In the genomic region with DNA sequence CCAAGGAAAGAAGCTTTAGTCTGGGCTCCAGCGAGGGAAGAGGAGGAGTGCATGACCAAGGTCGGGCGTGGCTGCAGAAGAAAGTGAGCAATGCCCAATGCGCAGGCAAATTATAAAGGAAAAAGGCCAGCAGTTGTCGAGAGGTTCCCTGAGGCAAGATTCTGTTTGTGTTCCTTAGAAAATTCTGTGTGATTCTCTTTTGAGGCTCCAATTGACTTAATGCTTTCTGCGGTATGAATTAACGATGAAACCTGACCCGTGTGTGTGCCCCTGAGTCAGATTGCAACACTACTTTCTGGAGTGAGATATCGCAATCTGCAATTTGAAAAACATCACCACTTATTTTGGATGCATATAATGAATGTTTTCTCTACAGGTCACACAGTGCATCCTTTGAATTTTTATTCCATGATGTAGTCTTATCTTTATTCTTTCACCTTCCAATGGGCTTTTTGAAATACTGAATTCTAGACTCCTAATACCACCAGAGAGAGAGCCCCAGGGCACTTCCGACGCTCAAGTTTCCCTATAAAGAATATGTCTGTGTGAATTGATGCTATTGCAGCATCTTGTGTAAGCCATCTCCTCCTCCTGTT, we compare ENCODE assay signal across 1 cellular context.
A peak's percentile ranks its signal among the peaks of the same experiment; 100 is the strongest.
TF ChIP-seq lines count a peak whose summit lies in the region.

No MANE protein-coding gene starts in this region.

TF ChIP-seq in HEK293, 187 proteins besides CTCF, POLR2A, EP300 and RAD21 (continued from another document and continues in another):
- TF ChIP-seq, protein P1, sequence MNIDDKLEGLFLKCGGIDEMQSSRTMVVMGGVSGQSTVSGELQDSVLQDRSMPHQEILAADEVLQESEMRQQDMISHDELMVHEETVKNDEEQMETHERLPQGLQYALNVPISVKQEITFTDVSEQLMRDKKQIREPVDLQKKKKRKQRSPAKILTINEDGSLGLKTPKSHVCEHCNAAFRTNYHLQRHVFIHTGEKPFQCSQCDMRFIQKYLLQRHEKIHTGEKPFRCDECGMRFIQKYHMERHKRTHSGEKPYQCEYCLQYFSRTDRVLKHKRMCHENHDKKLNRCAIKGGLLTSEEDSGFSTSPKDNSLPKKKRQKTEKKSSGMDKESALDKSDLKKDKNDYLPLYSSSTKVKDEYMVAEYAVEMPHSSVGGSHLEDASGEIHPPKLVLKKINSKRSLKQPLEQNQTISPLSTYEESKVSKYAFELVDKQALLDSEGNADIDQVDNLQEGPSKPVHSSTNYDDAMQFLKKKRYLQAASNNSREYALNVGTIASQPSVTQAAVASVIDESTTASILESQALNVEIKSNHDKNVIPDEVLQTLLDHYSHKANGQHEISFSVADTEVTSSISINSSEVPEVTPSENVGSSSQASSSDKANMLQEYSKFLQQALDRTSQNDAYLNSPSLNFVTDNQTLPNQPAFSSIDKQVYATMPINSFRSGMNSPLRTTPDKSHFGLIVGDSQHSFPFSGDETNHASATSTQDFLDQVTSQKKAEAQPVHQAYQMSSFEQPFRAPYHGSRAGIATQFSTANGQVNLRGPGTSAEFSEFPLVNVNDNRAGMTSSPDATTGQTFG (tag by site-specific recombination; IDR thresholded peaks at IDR 0.05; ENCODE audit: borderline replicate concordance), result no peak
- TF ChIP-seq ZNF221 (tag by site-specific recombination; IDR thresholded peaks at IDR 0.05; ENCODE audit: borderline replicate concordance) (no peak), FEZF1 (tag by site-specific recombination; IDR thresholded peaks at IDR 0.05) (peak; percentile 100), HOXD13 (CRISPR knock-in tag; IDR thresholded peaks at IDR 0.05; ENCODE audit: borderline replicate concordance) (no peak; the same call in 1 of the 2 replicates), ZFP37 (tag by site-specific recombination; IDR thresholded peaks at IDR 0.05) (no peak), ZSCAN23 (tag by site-specific recombination; IDR thresholded peaks at IDR 0.05) (no peak), ZNF146 (tag by site-specific recombination; IDR thresholded peaks at IDR 0.05) (no peak), ZNF335 (tag by site-specific recombination; conservative IDR thresholded peaks at IDR 0.05) (peak; percentile 32; the same call in 1 of the 2 replicates), ZNF341 (tag by site-specific recombination; IDR thresholded peaks at IDR 0.05; ENCODE audit: low read depth) (no peak), ZNF175 (tag by site-specific recombination; IDR thresholded peaks at IDR 0.05) (no peak), ZNF248 (tag by site-specific recombination; IDR thresholded peaks at IDR 0.05) (no peak), KLF10 (tag by site-specific recombination; IDR thresholded peaks at IDR 0.05) (peak; percentile 63; the same call in 1 of the 2 replicates), ZNF571 (tag by site-specific recombination; IDR thresholded peaks at IDR 0.05) (no peak), ZNF629 (tag by site-specific recombination; IDR thresholded peaks at IDR 0.05) (peak; percentile 89), TRIM28 (IDR thresholded peaks at IDR 0.05; ENCODE audit: borderline replicate concordance, low read length) (peak; percentile 85; the same call in 1 of the 2 replicates), ZNF501 (tag by site-specific recombination; IDR thresholded peaks at IDR 0.05) (peak; percentile 49; the same call in 1 of the 2 replicates), ZNF426 (tag by site-specific recombination; IDR thresholded peaks at IDR 0.05) (no peak), ZNF837 (tag by site-specific recombination; IDR thresholded peaks at IDR 0.05) (no peak), PRDM1 (tag by site-specific recombination; IDR thresholded peaks at IDR 0.05) (peak; percentile 47; the same call in 1 of the 2 replicates), ZNF677 (tag by site-specific recombination; IDR thresholded peaks at IDR 0.05) (no peak), ZBTB21 (tag by site-specific recombination; IDR thresholded peaks at IDR 0.05) (no peak), ZNF423 (tag by site-specific recombination; IDR thresholded peaks at IDR 0.05) (no peak), ZNF140 (tag by site-specific recombination; IDR thresholded peaks at IDR 0.05) (no peak), ZNF416 (tag by site-specific recombination; IDR thresholded peaks at IDR 0.05) (no peak), ZBTB20 (tag by site-specific recombination; IDR thresholded peaks at IDR 0.05) (peak; percentile 45; the same call in 1 of the 2 replicates), ZNF555 (tag by site-specific recombination; conservative IDR thresholded peaks at IDR 0.05) (no peak), ZNF324 (tag by site-specific recombination; IDR thresholded peaks at IDR 0.05) (peak; percentile 41; the same call in 1 of the 2 replicates), ZFP3 (tag by site-specific recombination; IDR thresholded peaks at IDR 0.05; ENCODE audit: low read depth) (no peak), YY1 (tag by site-specific recombination; IDR thresholded peaks at IDR 0.05) (no peak), ZNF132 (tag by site-specific recombination; IDR thresholded peaks at IDR 0.05; ENCODE audit: borderline replicate concordance) (no peak), ZNF777 (tag by site-specific recombination; IDR thresholded peaks at IDR 0.05; ENCODE audit: borderline replicate concordance) (no peak), ZNF214 (tag by site-specific recombination; IDR thresholded peaks at IDR 0.05; ENCODE audit: borderline replicate concordance) (no peak), ZNF10 (tag by site-specific recombination; IDR thresholded peaks at IDR 0.05) (peak; percentile 64; the same call in 1 of the 2 replicates), ZIC2 (tag by site-specific recombination; IDR thresholded peaks at IDR 0.05) (no peak), SETDB1 (IDR thresholded peaks at IDR 0.05; ENCODE audit: insufficient read length, low read length) (no peak), ZSCAN16 (tag by site-specific recombination; IDR thresholded peaks at IDR 0.05) (no peak), ZNF155 (tag by site-specific recombination; IDR thresholded peaks at IDR 0.05) (no peak), KLF7 (tag by site-specific recombination; IDR thresholded peaks at IDR 0.05; ENCODE audit: borderline replicate concordance) (no peak), ZNF391 (tag by site-specific recombination; IDR thresholded peaks at IDR 0.05; ENCODE audit: borderline replicate concordance, low read depth) (0 out of 2 replicates have a peak, but pooled peaks have one; percentile 50), ZNF138 (tag by site-specific recombination; IDR thresholded peaks at IDR 0.05; ENCODE audit: borderline replicate concordance) (no peak), ZNF133 (tag by site-specific recombination; IDR thresholded peaks at IDR 0.05) (no peak), ZBTB48 (tag by site-specific recombination; IDR thresholded peaks at IDR 0.05) (no peak), ZNF623 (tag by site-specific recombination; IDR thresholded peaks at IDR 0.05) (no peak)
- TF ChIP-seq, protein P2, sequence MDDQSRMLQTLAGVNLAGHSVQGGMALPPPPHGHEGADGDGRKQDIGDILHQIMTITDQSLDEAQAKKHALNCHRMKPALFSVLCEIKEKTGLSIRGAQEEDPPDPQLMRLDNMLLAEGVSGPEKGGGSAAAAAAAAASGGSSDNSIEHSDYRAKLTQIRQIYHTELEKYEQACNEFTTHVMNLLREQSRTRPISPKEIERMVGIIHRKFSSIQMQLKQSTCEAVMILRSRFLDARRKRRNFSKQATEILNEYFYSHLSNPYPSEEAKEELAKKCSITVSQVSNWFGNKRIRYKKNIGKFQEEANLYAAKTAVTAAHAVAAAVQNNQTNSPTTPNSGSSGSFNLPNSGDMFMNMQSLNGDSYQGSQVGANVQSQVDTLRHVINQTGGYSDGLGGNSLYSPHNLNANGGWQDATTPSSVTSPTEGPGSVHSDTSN (CRISPR knock-in tag; IDR thresholded peaks at IDR 0.05), result no peak
- TF ChIP-seq, protein P3, sequence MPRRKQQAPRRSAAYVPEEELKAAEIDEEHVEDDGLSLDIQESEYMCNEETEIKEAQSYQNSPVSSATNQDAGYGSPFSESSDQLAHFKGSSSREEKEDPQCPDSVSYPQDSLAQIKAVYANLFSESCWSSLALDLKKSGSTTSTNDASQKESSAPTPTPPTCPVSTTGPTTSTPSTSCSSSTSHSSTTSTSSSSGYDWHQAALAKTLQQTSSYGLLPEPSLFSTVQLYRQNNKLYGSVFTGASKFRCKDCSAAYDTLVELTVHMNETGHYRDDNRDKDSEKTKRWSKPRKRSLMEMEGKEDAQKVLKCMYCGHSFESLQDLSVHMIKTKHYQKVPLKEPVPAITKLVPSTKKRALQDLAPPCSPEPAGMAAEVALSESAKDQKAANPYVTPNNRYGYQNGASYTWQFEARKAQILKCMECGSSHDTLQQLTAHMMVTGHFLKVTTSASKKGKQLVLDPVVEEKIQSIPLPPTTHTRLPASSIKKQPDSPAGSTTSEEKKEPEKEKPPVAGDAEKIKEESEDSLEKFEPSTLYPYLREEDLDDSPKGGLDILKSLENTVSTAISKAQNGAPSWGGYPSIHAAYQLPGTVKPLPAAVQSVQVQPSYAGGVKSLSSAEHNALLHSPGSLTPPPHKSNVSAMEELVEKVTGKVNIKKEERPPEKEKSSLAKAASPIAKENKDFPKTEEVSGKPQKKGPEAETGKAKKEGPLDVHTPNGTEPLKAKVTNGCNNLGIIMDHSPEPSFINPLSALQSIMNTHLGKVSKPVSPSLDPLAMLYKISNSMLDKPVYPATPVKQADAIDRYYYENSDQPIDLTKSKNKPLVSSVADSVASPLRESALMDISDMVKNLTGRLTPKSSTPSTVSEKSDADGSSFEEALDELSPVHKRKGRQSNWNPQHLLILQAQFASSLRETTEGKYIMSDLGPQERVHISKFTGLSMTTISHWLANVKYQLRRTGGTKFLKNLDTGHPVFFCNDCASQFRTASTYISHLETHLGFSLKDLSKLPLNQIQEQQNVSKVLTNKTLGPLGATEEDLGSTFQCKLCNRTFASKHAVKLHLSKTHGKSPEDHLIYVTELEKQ (tag by site-specific recombination; IDR thresholded peaks at IDR 0.05; ENCODE audit: borderline replicate concordance), result peak; percentile 82
- TF ChIP-seq, protein P4, sequence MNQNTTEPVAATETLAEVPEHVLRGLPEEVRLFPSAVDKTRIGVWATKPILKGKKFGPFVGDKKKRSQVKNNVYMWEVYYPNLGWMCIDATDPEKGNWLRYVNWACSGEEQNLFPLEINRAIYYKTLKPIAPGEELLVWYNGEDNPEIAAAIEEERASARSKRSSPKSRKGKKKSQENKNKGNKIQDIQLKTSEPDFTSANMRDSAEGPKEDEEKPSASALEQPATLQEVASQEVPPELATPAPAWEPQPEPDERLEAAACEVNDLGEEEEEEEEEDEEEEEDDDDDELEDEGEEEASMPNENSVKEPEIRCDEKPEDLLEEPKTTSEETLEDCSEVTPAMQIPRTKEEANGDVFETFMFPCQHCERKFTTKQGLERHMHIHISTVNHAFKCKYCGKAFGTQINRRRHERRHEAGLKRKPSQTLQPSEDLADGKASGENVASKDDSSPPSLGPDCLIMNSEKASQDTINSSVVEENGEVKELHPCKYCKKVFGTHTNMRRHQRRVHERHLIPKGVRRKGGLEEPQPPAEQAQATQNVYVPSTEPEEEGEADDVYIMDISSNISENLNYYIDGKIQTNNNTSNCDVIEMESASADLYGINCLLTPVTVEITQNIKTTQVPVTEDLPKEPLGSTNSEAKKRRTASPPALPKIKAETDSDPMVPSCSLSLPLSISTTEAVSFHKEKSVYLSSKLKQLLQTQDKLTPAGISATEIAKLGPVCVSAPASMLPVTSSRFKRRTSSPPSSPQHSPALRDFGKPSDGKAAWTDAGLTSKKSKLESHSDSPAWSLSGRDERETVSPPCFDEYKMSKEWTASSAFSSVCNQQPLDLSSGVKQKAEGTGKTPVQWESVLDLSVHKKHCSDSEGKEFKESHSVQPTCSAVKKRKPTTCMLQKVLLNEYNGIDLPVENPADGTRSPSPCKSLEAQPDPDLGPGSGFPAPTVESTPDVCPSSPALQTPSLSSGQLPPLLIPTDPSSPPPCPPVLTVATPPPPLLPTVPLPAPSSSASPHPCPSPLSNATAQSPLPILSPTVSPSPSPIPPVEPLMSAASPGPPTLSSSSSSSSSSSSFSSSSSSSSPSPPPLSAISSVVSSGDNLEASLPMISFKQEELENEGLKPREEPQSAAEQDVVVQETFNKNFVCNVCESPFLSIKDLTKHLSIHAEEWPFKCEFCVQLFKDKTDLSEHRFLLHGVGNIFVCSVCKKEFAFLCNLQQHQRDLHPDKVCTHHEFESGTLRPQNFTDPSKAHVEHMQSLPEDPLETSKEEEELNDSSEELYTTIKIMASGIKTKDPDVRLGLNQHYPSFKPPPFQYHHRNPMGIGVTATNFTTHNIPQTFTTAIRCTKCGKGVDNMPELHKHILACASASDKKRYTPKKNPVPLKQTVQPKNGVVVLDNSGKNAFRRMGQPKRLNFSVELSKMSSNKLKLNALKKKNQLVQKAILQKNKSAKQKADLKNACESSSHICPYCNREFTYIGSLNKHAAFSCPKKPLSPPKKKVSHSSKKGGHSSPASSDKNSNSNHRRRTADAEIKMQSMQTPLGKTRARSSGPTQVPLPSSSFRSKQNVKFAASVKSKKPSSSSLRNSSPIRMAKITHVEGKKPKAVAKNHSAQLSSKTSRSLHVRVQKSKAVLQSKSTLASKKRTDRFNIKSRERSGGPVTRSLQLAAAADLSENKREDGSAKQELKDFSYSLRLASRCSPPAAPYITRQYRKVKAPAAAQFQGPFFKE (tag by site-specific recombination; IDR thresholded peaks at IDR 0.05; ENCODE audit: borderline replicate concordance), result no peak
- TF ChIP-seq, protein P5, sequence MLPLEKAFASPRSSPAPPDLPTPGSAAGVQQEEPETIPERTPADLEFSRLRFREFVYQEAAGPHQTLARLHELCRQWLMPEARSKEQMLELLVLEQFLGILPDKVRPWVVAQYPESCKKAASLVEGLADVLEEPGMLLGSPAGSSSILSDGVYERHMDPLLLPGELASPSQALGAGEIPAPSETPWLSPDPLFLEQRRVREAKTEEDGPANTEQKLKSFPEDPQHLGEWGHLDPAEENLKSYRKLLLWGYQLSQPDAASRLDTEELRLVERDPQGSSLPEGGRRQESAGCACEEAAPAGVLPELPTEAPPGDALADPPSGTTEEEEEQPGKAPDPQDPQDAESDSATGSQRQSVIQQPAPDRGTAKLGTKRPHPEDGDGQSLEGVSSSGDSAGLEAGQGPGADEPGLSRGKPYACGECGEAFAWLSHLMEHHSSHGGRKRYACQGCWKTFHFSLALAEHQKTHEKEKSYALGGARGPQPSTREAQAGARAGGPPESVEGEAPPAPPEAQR (tag by site-specific recombination; IDR thresholded peaks at IDR 0.05), result no peak
- TF ChIP-seq, protein P6, sequence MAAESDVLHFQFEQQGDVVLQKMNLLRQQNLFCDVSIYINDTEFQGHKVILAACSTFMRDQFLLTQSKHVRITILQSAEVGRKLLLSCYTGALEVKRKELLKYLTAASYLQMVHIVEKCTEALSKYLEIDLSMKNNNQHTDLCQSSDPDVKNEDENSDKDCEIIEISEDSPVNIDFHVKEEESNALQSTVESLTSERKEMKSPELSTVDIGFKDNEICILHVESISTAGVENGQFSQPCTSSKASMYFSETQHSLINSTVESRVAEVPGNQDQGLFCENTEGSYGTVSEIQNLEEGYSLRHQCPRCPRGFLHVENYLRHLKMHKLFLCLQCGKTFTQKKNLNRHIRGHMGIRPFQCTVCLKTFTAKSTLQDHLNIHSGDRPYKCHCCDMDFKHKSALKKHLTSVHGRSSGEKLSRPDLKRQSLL (tag by site-specific recombination; IDR thresholded peaks at IDR 0.05), result peak; percentile 58; the same call in 1 of the 2 replicates
